In genomic region chr13:114115191-114115671, GRCh38 we compare ENCODE assay signal across 8 cellular contexts. TPM values are rescaled to one million over a fixed set of nuclear protein-coding genes. Genes with fewer than 3 reads are reported as not detected.
DNase-seq lines count a peak whose midpoint lies in the region; ATAC-seq and TF ChIP-seq lines count a peak whose summit lies in the region.

No MANE protein-coding gene starts in this region.

- no peak for DNase-seq in BJ (ENCODE audit: low read depth)
- DNase-seq in HCEC 1CT = peak; percentile 95
- peak; percentile 79 for DNase-seq in UCSD-AML1 (lab: John Stamatoyannopoulos, UW; ENCODE audit: unreplicated experiment)
- DNase-seq in fibroblast of the aortic adventitia (ENCODE audit: low read depth) = peak; percentile 78
- DNase-seq in pulmonary artery endothelial cell (ENCODE audit: low read depth, low spot score) = peak; percentile 57
- DNase-seq in superior temporal gyrus (ENCODE audit: extremely low spot score) = no peak
- DNase-seq in DMS 273 (lab: John Stamatoyannopoulos, UW; ENCODE audit: unreplicated experiment) = no peak

- H3K4me3 ChIP-seq in BJ (ENCODE audit: low read depth, low read length) (no peak overlapping the region), fibroblast of the aortic adventitia (ENCODE audit: low read depth, low read length) (no peak overlapping the region)

- no peak for ATAC-seq in GM21717 (IDR thresholded peaks at IDR 0.05; ENCODE audit: unreplicated experiment)

- H3K27me3 ChIP-seq in BJ (ENCODE audit: control insufficient read depth, insufficient read depth, low read length) = no peaks in the 10 kb centered on the region

- TF ChIP-seq CTCF in BJ (IDR thresholded peaks at IDR 0.05; ENCODE audit: insufficient read depth, low read depth, low read length) (peak; percentile 17; the same call in 1 of the 2 replicates), fibroblast of the aortic adventitia (IDR thresholded peaks at IDR 0.05; ENCODE audit: insufficient read depth, low read length) (no peak)

- CTCF ChIA-PET in BJ (lab: Yijun Ruan, JAX) = interaction anchor here (0.9 to 1.0 kb wide), 2 partner anchors 24 to 94 kb away, joined by 3 read pairs; no protein-coding TSS in a partner anchor

- POLR2A ChIA-PET in BJ (lab: Charles Lee) = interaction anchor here (1.0 kb wide), 1 partner anchor 52 kb away, joined by 3 read pairs; no protein-coding TSS in a partner anchor

- no peaks in the 10 kb centered on the region; the same call in 1 of the 2 replicates for H3K36me3 ChIP-seq in BJ (ENCODE audit: control insufficient read depth, insufficient read depth, low read length)

RNA-seq across cellular contexts. Expression of gene RASA3, which starts 17.2 kb away (rescaled TPM):
- polyA plus RNA-seq in BJ (2011; rRNA removed) = 24.7 and 31.4 TPM in 2 replicates
- 21.7 and 24.6 TPM in 2 replicates for polyA minus RNA-seq in BJ (2011; rRNA and poly(A)+ RNA removed)
- total RNA-seq in fibroblast of the aortic adventitia (ENCODE audit: low replicate concordance) (14.0 and 36.1 TPM in 2 replicates), pulmonary artery endothelial cell (41.0 and 41.5 TPM in 2 replicates)

Comparison
In these comparisons a context has a peak if more than half of its experiments do, and no peak if none do; other contexts are left out.
1. DNase-seq: peak in HCEC 1CT (single experiment), UCSD-AML1 (single experiment), fibroblast of the aortic adventitia (single experiment) and pulmonary artery endothelial cell (single experiment); none in BJ (single experiment), superior temporal gyrus (single experiment) and DMS 273 (single experiment).